11 cellular contexts compared by ENCODE assay signal in genomic region chr2:171320208-171320621, GRCh38.
A peak's percentile ranks its signal among the peaks of the same experiment; 100 is the strongest.
DNase-seq lines count a peak whose midpoint lies in the region; ATAC-seq lines count a peak whose summit lies in the region.
"Had no signal": no experiment of that assay in that cellular context is flagged by ENCODE, and none has a peak within 500 bp of the region (broad histone marks: within the 10 kb centered on the region; RNA-seq: fewer than 3 reads in every experiment).

No MANE protein-coding gene starts in this region.

- peak overlapping the region; percentile 76 for H3K4me3 Mint-ChIP-seq in activated CD4-positive, alpha-beta T cell treated with anti-CD3 and anti-CD28 coated beads, Interleukin-2, amount 10 ng/mL, durations not matched to agents 24 days and 14 days

- peak overlapping the region; percentile 34 for H3K27ac ChIP-seq in iPS-20b (ENCODE audit: low read length)
- H3K27ac ChIP-seq: A549 had no signal

- H3K27ac Mint-ChIP-seq in activated CD4-positive, alpha-beta T cell treated with anti-CD3 and anti-CD28 coated beads, Interleukin-2, amount 10 ng/mL, durations not matched to agents 24 days and 14 days = peak overlapping the region; percentile 100

- peaks cover 65% of the 10 kb centered on the region for H3K4me1 ChIP-seq in iPS-20b (ENCODE audit: insufficient read depth, low read length)
- H3K4me1 ChIP-seq: A549 had no signal

- H3K4me3 ChIP-seq in iPS-20b (ENCODE audit: low read length) = no peak overlapping the region
- H3K4me3 ChIP-seq: A549 had no signal

- peaks cover 29% of the 10 kb centered on the region; the same call in 1 of the 2 replicates for H3K36me3 ChIP-seq in iPS-20b (ENCODE audit: insufficient read depth, low read depth, low read length)

- H3K9me3 Mint-ChIP-seq in activated CD4-positive, alpha-beta T cell treated with anti-CD3 and anti-CD28 coated beads, Interleukin-2, amount 10 ng/mL, durations not matched to agents 24 days and 14 days = no peaks in the 10 kb centered on the region

- H3K36me3 Mint-ChIP-seq in activated CD4-positive, alpha-beta T cell treated with anti-CD3 and anti-CD28 coated beads, Interleukin-2, amount 10 ng/mL, durations not matched to agents 24 days and 14 days (ENCODE audit: low read depth) = peaks cover 31% of the 10 kb centered on the region

- DNase-seq in activated CD4-positive, alpha-beta T cell treated with anti-CD3 and anti-CD28 coated beads, Interleukin-2, amount 10 ng/mL, durations not matched to agents 24 days and 14 days = no peak
- DNase-seq in activated CD4-positive, alpha-beta T cell treated with anti-CD3 and anti-CD28 coated beads for 4 hours = no peak
- no peak for DNase-seq in stimulated activated CD8-positive, alpha-beta memory T cell treated with anti-CD3 and anti-CD28 coated beads, Interleukin-4, amount 100 ng/mL, for 48 hours
- DNase-seq in AML-193 (lab: John Stamatoyannopoulos, UW) = no peak
- DNase-seq in HUDEP-2 (lab: John Stamatoyannopoulos, UW; ENCODE audit: unreplicated experiment in 76 of 76) = no peak
- DNase-seq: NCI-H2029, T-helper 9 cell had no signal

- no peaks in the 10 kb centered on the region for H3K27me3 ChIP-seq in iPS-20b (ENCODE audit: insufficient read depth, low read length)

- ATAC-seq in GM21528 (IDR thresholded peaks at IDR 0.05; ENCODE audit: low FRiP score, unreplicated experiment) (peak; percentile 29), HG03442 (IDR thresholded peaks at IDR 0.05; ENCODE audit: unreplicated experiment) (peak; percentile 34)
- ATAC-seq: A549 had no signal

- peaks cover 51% of the 10 kb centered on the region for H3K4me1 Mint-ChIP-seq in activated CD4-positive, alpha-beta T cell treated with anti-CD3 and anti-CD28 coated beads, Interleukin-2, amount 10 ng/mL, durations not matched to agents 24 days and 14 days

- no peaks in the 10 kb centered on the region for H3K27me3 Mint-ChIP-seq in activated CD4-positive, alpha-beta T cell treated with anti-CD3 and anti-CD28 coated beads, Interleukin-2, amount 10 ng/mL, durations not matched to agents 24 days and 14 days

- H3K9me3 ChIP-seq in iPS-20b (ENCODE audit: insufficient read depth, low read depth, low read length) = no peaks in the 10 kb centered on the region
- H3K9me3 ChIP-seq: A549 had no signal

- peak overlapping the region; percentile 31; the same call in 1 of the 2 replicates for H3K9ac ChIP-seq in iPS-20b (ENCODE audit: low read depth, low read length)

- intact Hi-C loops in activated CD4-positive, alpha-beta T cell treated with anti-CD3 and anti-CD28 coated beads, Interleukin-2, amount 10 ng/mL, durations not matched to agents 24 days and 14 days (cut with micrococcal nuclease) = no loop called here
